Comparison of ENCODE assay signal across 9 cellular contexts in genomic region chr15:64851503-64851840, GRCh38. TPM values are rescaled to one million over a fixed set of nuclear protein-coding genes. Genes with fewer than 3 reads are reported as not detected.
DNase-seq lines count a peak whose midpoint lies in the region; FAIRE-seq and TF ChIP-seq lines count a peak whose summit lies in the region.
"Had no signal": no experiment of that assay in that cellular context is flagged by ENCODE, and none has a peak within 500 bp of the region (broad histone marks: within the 10 kb centered on the region; RNA-seq: fewer than 3 reads in every experiment).

No MANE protein-coding gene starts in this region.

- DNase-seq in HTR-8/SVneo (ENCODE audit: insufficient read length, low spot score) (no peak), astrocyte of the cerebellum (ENCODE audit: low read depth) (peak; percentile 24), iris pigment epithelial cell (ENCODE audit: low read depth) (peak; percentile 96), stomach (no peak), RKO (ENCODE audit: low spot score) (no peak), NCI-H1417 (lab: John Stamatoyannopoulos, UW) (no peak), T-helper 9 cell (no peak)
- DNase-seq in stimulated activated CD4-positive, alpha-beta T cell treated with anti-CD3 and anti-CD28 coated beads, Interleukin-15, amount 100 ng/mL, for 24 hours: no peak
- DNase-seq: effector memory CD4-positive, alpha-beta T cell had no signal

- in situ Hi-C loops in astrocyte of the cerebellum (cut with HindIII; ENCODE audit: low sequenced_read_pairs): no loop called here

- FAIRE-seq in HTR-8/SVneo (lab: Jason Lieb, UNC): peak; percentile 9

- no peak for TF ChIP-seq EP300 in stomach (IDR thresholded peaks at IDR 0.05)

- peak overlapping the region; percentile 12 to 83 (median 73) for H3K27ac ChIP-seq in stomach

- peaks cover 37 to 71% (median 50%) of the 10 kb centered on the region in 4 donors for H3K36me3 ChIP-seq in stomach

- intact Hi-C loops in stomach (cut with DNase I; ENCODE audit: low total_unique reads): loop anchor here (10.0 kb wide), 1 partner anchor 53 kb away; no protein-coding TSS in a partner anchor

- no peaks in the 10 kb centered on the region for H3K27me3 ChIP-seq in stomach

- no peaks in the 10 kb centered on the region for H3K9me3 ChIP-seq in stomach

- H3K4me1 ChIP-seq in stomach: peaks cover 54 to 99% (median 66%) of the 10 kb centered on the region in 4 donors

- no peak for TF ChIP-seq POLR2A in stomach (IDR thresholded peaks at IDR 0.05)

- TF ChIP-seq CTCF in astrocyte of the cerebellum (IDR thresholded peaks at IDR 0.05; ENCODE audit: low read depth, low read length, missing control alignments) (no peak), stomach (IDR thresholded peaks at IDR 0.05) (no peak)

- H3K4me3 ChIP-seq in astrocyte of the cerebellum (ENCODE audit: low read depth, low read length): no peak overlapping the region
- no peak overlapping the region for H3K4me3 ChIP-seq in stomach

- 50 to 76% (median 72%) methylated on average over 6 of the region's 6 CpGs for WGBS in stomach, 5 donors

RNA-seq across cellular contexts. Expression of gene PLEKHO2, which starts 9.8 kb away (rescaled TPM):
- total RNA-seq in stomach: 10 to 100 TPM in 4 of 5 donors, 1 to 10 TPM in 1; 9.0 to 23.9 (median 15.2) TPM
- 10 to 100 TPM in 2 of 3 donors, 1 to 10 TPM in 1; 7.5 to 25.4 (median 23.2) TPM for polyA plus RNA-seq in stomach

RNA-seq across cellular contexts. Expression of gene PIF1, which starts 26.0 kb away (rescaled TPM):
- 10 to 100 TPM in 2 of 5 donors, 1 to 10 TPM in 3; 1.6 to 58.8 (median 2.8) TPM for total RNA-seq in stomach
- 1 to 10 TPM in 2 of 3 donors, under 1 TPM in 1; 0.46 to 8.7 (median 2.0) TPM for polyA plus RNA-seq in stomach

Comparison
In these comparisons a context has a peak if more than half of its experiments do, and no peak if none do; other contexts are left out.
1. DNase-seq: peak in astrocyte of the cerebellum (single experiment) and iris pigment epithelial cell (single experiment); none in HTR-8/SVneo (single experiment), stomach (single experiment), RKO (single experiment), NCI-H1417 (0 of 3), stimulated activated CD4-positive, alpha-beta T cell treated with anti-CD3 and anti-CD28 coated beads, Interleukin-15, amount 100 ng/mL, for 24 hours (single experiment) and T-helper 9 cell (single experiment).